In the genomic region with DNA sequence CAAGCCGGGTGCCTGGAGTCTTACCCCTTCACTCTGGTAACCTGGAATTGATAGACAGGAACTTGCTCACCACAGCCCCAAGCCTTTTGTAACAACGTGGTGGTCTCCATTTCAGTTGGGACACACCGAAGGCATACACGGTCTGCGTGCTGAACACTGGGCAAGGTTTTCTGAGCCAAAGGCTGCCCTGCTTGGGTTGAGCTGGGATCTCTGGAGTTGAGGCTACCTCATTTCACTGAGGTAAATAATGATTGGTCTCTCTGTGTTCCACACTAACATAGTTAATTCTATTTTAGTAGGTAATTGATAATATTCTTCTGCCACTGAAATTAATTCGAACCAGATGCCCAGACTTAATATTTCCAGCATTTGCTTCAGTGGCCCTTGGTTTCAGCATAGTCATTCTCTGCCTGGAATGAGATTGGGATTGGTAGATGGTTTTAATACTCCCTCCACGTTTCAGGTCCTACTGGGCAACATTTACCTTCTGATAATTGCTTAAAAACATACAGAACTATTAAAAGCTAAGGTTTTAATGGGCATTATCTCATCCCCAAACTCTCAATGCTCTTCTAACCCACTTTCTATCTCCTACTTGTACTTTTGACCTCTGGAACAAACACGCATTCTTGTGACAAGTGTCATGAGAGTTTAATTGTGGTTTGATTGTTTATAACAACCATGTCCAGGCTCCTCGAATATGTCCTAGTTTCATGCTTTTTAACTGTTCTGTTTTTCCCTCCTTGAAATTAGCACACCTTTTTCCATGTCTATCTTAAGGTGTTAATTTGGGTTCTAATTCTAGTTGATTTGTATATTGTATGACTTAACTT, we compare ENCODE assay signal across 18 cellular contexts.
DNase-seq lines count a peak whose midpoint lies in the region; ATAC-seq and TF ChIP-seq lines count a peak whose summit lies in the region.
"Had no signal": no experiment of that assay in that cellular context is flagged by ENCODE, and none has a peak within 500 bp of the region (broad histone marks: within the 10 kb centered on the region; RNA-seq: fewer than 3 reads in every experiment).

No MANE protein-coding gene starts in this region.

- H3K23ac ChIP-seq in neuronal stem cell (ENCODE audit: low read depth, low read length, poor library complexity) = no peak overlapping the region

- no peaks in the 10 kb centered on the region for H3K79me1 ChIP-seq in neuronal stem cell (ENCODE audit: low read depth, low read length)

- H3K4me2 ChIP-seq in neuronal stem cell (ENCODE audit: insufficient read depth, low read length, poor library complexity, severe bottlenecking) = no peak overlapping the region

- ATAC-seq in GM21526 (IDR thresholded peaks at IDR 0.05; ENCODE audit: low FRiP score, unreplicated experiment) (no peak), GM21825 (IDR thresholded peaks at IDR 0.05; ENCODE audit: unreplicated experiment) (no peak), GM18520 (IDR thresholded peaks at IDR 0.05; ENCODE audit: unreplicated experiment) (no peak)
- ATAC-seq: activated CD8-positive, alpha-beta memory T cell treated with anti-CD3 and anti-CD28 coated beads, Interleukin-2, amount 10 ng/mL, durations not matched to agents 7 days and 5 days had no signal

- H4K91ac ChIP-seq in neuronal stem cell (ENCODE audit: low read depth, low read length, poor library complexity) = no peak overlapping the region

- no peak overlapping the region for H2BK120ac ChIP-seq in neuronal stem cell (ENCODE audit: low read depth, low read length)

- H2AFZ ChIP-seq in neuronal stem cell (ENCODE audit: low read length) = no peak overlapping the region
- H2AFZ ChIP-seq: parathyroid adenoma had no signal

- H4K8ac ChIP-seq in neuronal stem cell (ENCODE audit: low read depth, low read length) = no peak overlapping the region

- no peak for TF ChIP-seq CTCF in cardiac fibroblast (IDR thresholded peaks at IDR 0.05; ENCODE audit: low read depth, low read length)

- H3K4me3 ChIP-seq in cardiac fibroblast (replicated peaks in 1 of 2; ENCODE audit: low read depth in 2 of 2, low read length in 2 of 2) = no peak overlapping the region
- H3K4me3 ChIP-seq in neuronal stem cell (ENCODE audit: low read length in 2 of 2) = no peak overlapping the region
- H3K4me3 ChIP-seq: HAP-1, lower lobe of right lung, testis had no signal

- no peak overlapping the region for H2BK15ac ChIP-seq in neuronal stem cell (ENCODE audit: low read length)

- no peak overlapping the region for H2AK5ac ChIP-seq in neuronal stem cell (ENCODE audit: low read depth, low read length)

- H2BK5ac ChIP-seq in neuronal stem cell (ENCODE audit: low read length) = no peak overlapping the region

- H3K4me1 ChIP-seq in neuronal stem cell (ENCODE audit: control insufficient read depth in 2 of 2, insufficient read depth in 1 of 2, low read depth in 1 of 2, low read length in 2 of 2) = peaks cover 3 to 8% of the 10 kb centered on the region in 2 donors
- H3K4me1 ChIP-seq: HAP-1, lower lobe of right lung, parathyroid adenoma had no signal

- DNase-seq in EH (ENCODE audit: low read depth) (peak; percentile 81), LoVo (ENCODE audit: low spot score) (peak; percentile 49), cardiac fibroblast (ENCODE audit: low read depth in 2 of 2) (peak; percentile 2 to 30), neuronal stem cell (ENCODE audit: low spot score) (no peak), UCSD-AML1 (lab: John Stamatoyannopoulos, UW; ENCODE audit: unreplicated experiment) (no peak)
- DNase-seq: activated CD8-positive, alpha-beta memory T cell treated with anti-CD3 and anti-CD28 coated beads, Interleukin-2, amount 10 ng/mL, durations not matched to agents 7 days and 5 days; activated effector memory CD4-positive, alpha-beta T cell treated with anti-CD3 and anti-CD28 coated beads, Interleukin-2, amount 50 U/mL, for 16 hours; amniotic stem cell; lower lobe of right lung; naive B cell; NCI-H187; NK-92 treated with Interleukin-12 subunit alpha and Interleukin-12 subunit beta, amount 100 ng/mL, for 24 hours; testis had no signal

- no peak overlapping the region for H3K9ac ChIP-seq in neuronal stem cell (ENCODE audit: low read depth, low read length, poor library complexity)
- H3K9ac ChIP-seq: parathyroid adenoma had no signal

- peaks cover 0 to 4% of the 10 kb centered on the region in 2 donors for H3K9me3 ChIP-seq in neuronal stem cell (replicated peaks in 1 of 2; ENCODE audit: control insufficient read depth in 2 of 2, insufficient read depth in 1 of 2, low read depth in 1 of 2, low read length in 2 of 2)
- H3K9me3 ChIP-seq: HAP-1, lower lobe of right lung, testis had no signal

- H3K18ac ChIP-seq in neuronal stem cell (ENCODE audit: low read length) = peak overlapping the region; percentile 24

- no peak overlapping the region for H3K4ac ChIP-seq in neuronal stem cell (ENCODE audit: low read length)

- no peaks in the 10 kb centered on the region for H3K36me3 ChIP-seq in neuronal stem cell (replicated peaks in 1 of 2; ENCODE audit: control insufficient read depth in 2 of 2, insufficient read depth in 2 of 2, low read length in 2 of 2)
- H3K36me3 ChIP-seq: HAP-1, lower lobe of right lung had no signal

- H2BK12ac ChIP-seq in neuronal stem cell (ENCODE audit: low read length) = no peak overlapping the region

- no peak overlapping the region for H3K27ac ChIP-seq in neuronal stem cell (replicated peaks; ENCODE audit: low read length)
- H3K27ac ChIP-seq: lower lobe of right lung, parathyroid adenoma, testis had no signal

- WGBS in neuronal stem cell (ENCODE audit: extremely low coverage in 2 of 2, insufficient read length in 2 of 2, insufficient replicate concordance in 1 of 2), 2 donors = no CpG with 5 or more reads among the region's 9 CpGs

- no peak overlapping the region for H3K14ac ChIP-seq in neuronal stem cell (ENCODE audit: low read length)

- no peaks in the 10 kb centered on the region for H3K27me3 ChIP-seq in neuronal stem cell (ENCODE audit: control insufficient read depth in 3 of 3, insufficient read depth in 3 of 3, low read depth in 1 of 3, low read length in 3 of 3)
- H3K27me3 ChIP-seq: testis had no signal

Comparison
In these comparisons a context has a peak if more than half of its experiments do, and no peak if none do; other contexts are left out.
1. DNase-seq: peak in EH (single experiment), LoVo (single experiment) and cardiac fibroblast (2 of 2); none in neuronal stem cell (single experiment) and UCSD-AML1 (single experiment).